ENCODE assay signal across 20 cellular contexts in the genomic region with DNA sequence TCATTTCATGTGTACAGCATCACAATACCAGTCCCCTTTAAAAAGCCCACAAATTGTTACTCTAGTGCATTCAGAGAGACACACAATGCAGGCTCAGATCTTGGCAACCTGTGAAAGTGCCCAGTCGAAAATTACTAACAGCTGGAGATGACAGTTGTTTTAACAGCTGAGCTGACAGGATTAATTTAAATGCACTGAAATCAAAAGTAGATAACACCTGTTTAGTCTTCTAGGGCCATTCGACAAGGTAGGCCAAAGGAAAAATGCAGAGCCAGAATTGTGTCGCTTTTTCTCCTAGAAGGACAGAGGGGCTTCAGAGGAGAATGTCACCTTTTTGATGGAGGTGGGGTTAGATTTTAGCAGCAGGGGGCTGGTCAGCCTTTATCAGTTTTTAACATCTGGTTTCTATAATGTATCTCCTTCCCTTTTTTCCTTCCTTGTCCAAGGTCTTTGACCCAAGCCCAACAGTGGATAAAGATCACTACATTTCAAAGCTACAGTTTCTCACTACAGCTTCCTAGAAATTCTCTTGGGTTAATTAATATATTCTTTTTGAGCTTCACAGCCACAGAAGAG.
DNase-seq lines count a peak whose midpoint lies in the region; ATAC-seq and TF ChIP-seq lines count a peak whose summit lies in the region.
"Had no signal": no experiment of that assay in that cellular context is flagged by ENCODE, and none has a peak within 500 bp of the region (broad histone marks: within the 10 kb centered on the region; RNA-seq: fewer than 3 reads in every experiment).

No MANE protein-coding gene starts in this region.

- H3K27ac Mint-ChIP-seq in progenitor cell of endocrine pancreas: peak overlapping the region; percentile 10
- H3K27ac Mint-ChIP-seq: activated naive CD8-positive, alpha-beta T cell treated with anti-CD3 and anti-CD28 coated beads for 36 hours; activated T-helper 1 cell treated with anti-CD3 and anti-CD28 coated beads, Interleukin-12 subunit alpha, Interleukin-12 subunit beta, Interleukin-2, Interleukin-4 antibody, amounts not matched to agents 30 ng/mL and 10 ng/mL and 1 ng/mL, durations not matched to agents 14 hours and 24 hours and 36 hours; immature natural killer cell had no signal

- no peaks in the 10 kb centered on the region for H3K27me3 Mint-ChIP-seq in progenitor cell of endocrine pancreas

- H3K36me3 Mint-ChIP-seq in progenitor cell of endocrine pancreas (ENCODE audit: insufficient read depth): peaks cover 3% of the 10 kb centered on the region
- H3K36me3 Mint-ChIP-seq: activated naive CD8-positive, alpha-beta T cell treated with anti-CD3 and anti-CD28 coated beads for 36 hours; immature natural killer cell had no signal

- H3K4me1 Mint-ChIP-seq in progenitor cell of endocrine pancreas (ENCODE audit: low read depth): peaks cover 25% of the 10 kb centered on the region
- H3K4me1 Mint-ChIP-seq: activated naive CD8-positive, alpha-beta T cell treated with anti-CD3 and anti-CD28 coated beads for 36 hours; immature natural killer cell had no signal

- no peak for TF ChIP-seq CTCF in progenitor cell of endocrine pancreas (IDR thresholded peaks at IDR 0.05; ENCODE audit: unreplicated experiment)

- DNase-seq in SHP77 treated with DMSO at 0.1 percent for 48 hours (lab: John Stamatoyannopoulos, UW) (peak; percentile 4), SHP77 (lab: John Stamatoyannopoulos, UW) (no peak), NCI-H345 treated with DMSO at 0.1 percent for 48 hours (lab: John Stamatoyannopoulos, UW; ENCODE audit: unreplicated experiment) (peak; percentile 9), progenitor cell of endocrine pancreas (ENCODE audit: low spot score, unreplicated experiment) (no peak), HCEC 1CT (no peak)
- DNase-seq in activated CD4-positive, alpha-beta T cell treated with anti-CD3 and anti-CD28 coated beads for 1 hour: no peak
- DNase-seq: activated CD4-positive, CD25-positive, alpha-beta regulatory T cell; activated naive CD8-positive, alpha-beta T cell treated with anti-CD3 and anti-CD28 coated beads for 36 hours; heart right ventricle; immature natural killer cell; IMR-90; nucleus accumbens; retina; SIG-M5; stimulated activated CD4-positive, alpha-beta T cell treated with anti-CD3 and anti-CD28 coated beads, Interleukin-12 subunit alpha, Interleukin-12 subunit beta, amount 100 ng/mL, for 4 hours; substantia nigra; uterus had no signal

- H3K9me3 Mint-ChIP-seq in progenitor cell of endocrine pancreas (ENCODE audit: low read depth): no peaks in the 10 kb centered on the region
- H3K9me3 Mint-ChIP-seq: activated naive CD8-positive, alpha-beta T cell treated with anti-CD3 and anti-CD28 coated beads for 36 hours; activated T-helper 1 cell treated with anti-CD3 and anti-CD28 coated beads, Interleukin-12 subunit alpha, Interleukin-12 subunit beta, Interleukin-2, Interleukin-4 antibody, amounts not matched to agents 30 ng/mL and 10 ng/mL and 1 ng/mL, durations not matched to agents 14 hours and 24 hours and 36 hours had no signal

- H3K4me3 Mint-ChIP-seq in progenitor cell of endocrine pancreas (ENCODE audit: low read depth): no peak overlapping the region
- H3K4me3 Mint-ChIP-seq: activated naive CD8-positive, alpha-beta T cell treated with anti-CD3 and anti-CD28 coated beads for 36 hours; activated T-helper 1 cell treated with anti-CD3 and anti-CD28 coated beads, Interleukin-12 subunit alpha, Interleukin-12 subunit beta, Interleukin-2, Interleukin-4 antibody, amounts not matched to agents 30 ng/mL and 10 ng/mL and 1 ng/mL, durations not matched to agents 14 hours and 24 hours and 36 hours; immature natural killer cell had no signal

- ATAC-seq in SK-N-SH treated with all-trans-retinoic acid at 6 μM for 48 hours (no peak), GM18511 (IDR thresholded peaks at IDR 0.05; ENCODE audit: unreplicated experiment) (no peak)
- ATAC-seq: heart right ventricle had no signal

TF ChIP-seq in SK-N-SH treated with all-trans-retinoic acid at 6 μM for 48 hours, 23 proteins besides CTCF, POLR2A, EP300 and RAD21:
- TF ChIP-seq BACH2 (CRISPR knock-in tag; IDR thresholded peaks at IDR 0.05; ENCODE audit: borderline replicate concordance) (no peak), TCF4 (CRISPR knock-in tag; IDR thresholded peaks at IDR 0.05; ENCODE audit: borderline replicate concordance) (peak; percentile 73; the same call in 1 of the 2 replicates)

Comparison
In these comparisons a context has a peak if more than half of its experiments do, and no peak if none do; other contexts are left out.
1. DNase-seq: peak in SHP77 treated with DMSO at 0.1 percent for 48 hours (single experiment) and NCI-H345 treated with DMSO at 0.1 percent for 48 hours (single experiment); none in SHP77 (0 of 2), progenitor cell of endocrine pancreas (single experiment), activated CD4-positive, alpha-beta T cell treated with anti-CD3 and anti-CD28 coated beads for 1 hour (single experiment) and HCEC 1CT (single experiment).